ENCODE assay signal across 15 cellular contexts in genomic region chr13:108595416-108596257, GRCh38.
A peak's percentile ranks its signal among the peaks of the same experiment; 100 is the strongest.
DNase-seq lines count a peak whose midpoint lies in the region; ATAC-seq and TF ChIP-seq lines count a peak whose summit lies in the region.
"Had no signal": no experiment of that assay in that cellular context is flagged by ENCODE, and none has a peak within 500 bp of the region (broad histone marks: within the 10 kb centered on the region; RNA-seq: fewer than 3 reads in every experiment).

No MANE protein-coding gene starts in this region.

- no peak for TF ChIP-seq CTCF in choroid plexus epithelial cell (conservative IDR thresholded peaks at IDR 0.05; ENCODE audit: low read depth, low read length)

- no peak overlapping the region for H3K4me3 Mint-ChIP-seq in activated T-cell treated with anti-CD3 and anti-CD28 coated beads, Interleukin-2, amount 50 U/mL, for 24 hours
- no peak overlapping the region for H3K4me3 Mint-ChIP-seq in effector memory CD8-positive, alpha-beta T cell
- H3K4me3 Mint-ChIP-seq: dendritic cell treated with granulocyte-macrophage colony-stimulating factor and Interleukin-4, amounts not matched to agents 40 ng/mL and 50 ng/mL, for 4 days; naive B cell had no signal

- H3K4me1 Mint-ChIP-seq in activated T-cell treated with anti-CD3 and anti-CD28 coated beads, Interleukin-2, amount 50 U/mL, for 24 hours (ENCODE audit: low read depth), result no peaks in the 10 kb centered on the region
- H3K4me1 Mint-ChIP-seq in effector memory CD8-positive, alpha-beta T cell (ENCODE audit: low read depth in 2 of 2), result no peaks in the 10 kb centered on the region
- H3K4me1 Mint-ChIP-seq: naive B cell had no signal

- ATAC-seq in GM18520 (IDR thresholded peaks at IDR 0.05; ENCODE audit: unreplicated experiment) (no peak), GM21737 (IDR thresholded peaks at IDR 0.05; ENCODE audit: unreplicated experiment) (no peak)
- ATAC-seq in effector memory CD8-positive, alpha-beta T cell (replicated peaks), result no peak
- ATAC-seq: left ventricle myocardium superior had no signal

- no peaks in the 10 kb centered on the region for H3K36me3 Mint-ChIP-seq in activated T-cell treated with anti-CD3 and anti-CD28 coated beads, Interleukin-2, amount 50 U/mL, for 24 hours (ENCODE audit: low read depth)
- no peaks in the 10 kb centered on the region for H3K36me3 Mint-ChIP-seq in effector memory CD8-positive, alpha-beta T cell (ENCODE audit: insufficient read depth)
- H3K36me3 Mint-ChIP-seq: naive B cell had no signal

- H3K4me3 ChIP-seq in choroid plexus epithelial cell (ENCODE audit: low read depth, low read length), result no peak overlapping the region

- H3K9me3 Mint-ChIP-seq in activated T-cell treated with anti-CD3 and anti-CD28 coated beads, Interleukin-2, amount 50 U/mL, for 24 hours, result peaks cover 5% of the 10 kb centered on the region
- H3K9me3 Mint-ChIP-seq in effector memory CD8-positive, alpha-beta T cell, result peaks cover 0 to 6% of the 10 kb centered on the region in 2 donors
- H3K9me3 Mint-ChIP-seq: dendritic cell treated with granulocyte-macrophage colony-stimulating factor and Interleukin-4, amounts not matched to agents 40 ng/mL and 50 ng/mL, for 4 days had no signal

- DNase-seq in activated T-cell treated with anti-CD3 and anti-CD28 coated beads for 24 hours (ENCODE audit: low read depth) (peak; percentile 1), NCI-H524 (lab: John Stamatoyannopoulos, UW) (peak; percentile 94 to 95), choroid plexus epithelial cell (ENCODE audit: low read depth) (peak; percentile 12), retina (peak; percentile 63)
- no peak for DNase-seq in activated T-cell treated with anti-CD3 and anti-CD28 coated beads, Interleukin-2, amount 50 U/mL, for 24 hours
- no peak for DNase-seq in effector memory CD8-positive, alpha-beta T cell
- DNase-seq: ACHN; activated CD8-positive, alpha-beta memory T cell treated with anti-CD3 and anti-CD28 coated beads, Interleukin-2, amount 50 U/mL, for 4 hours; amniotic stem cell; left ventricle myocardium superior; MM.1S; naive B cell had no signal

- no peak overlapping the region for H3K27ac Mint-ChIP-seq in activated T-cell treated with anti-CD3 and anti-CD28 coated beads, Interleukin-2, amount 50 U/mL, for 24 hours
- H3K27ac Mint-ChIP-seq in effector memory CD8-positive, alpha-beta T cell, result no peak overlapping the region
- H3K27ac Mint-ChIP-seq: dendritic cell treated with granulocyte-macrophage colony-stimulating factor and Interleukin-4, amounts not matched to agents 40 ng/mL and 50 ng/mL, for 4 days; naive B cell had no signal

- peaks cover 15% of the 10 kb centered on the region for H3K27me3 Mint-ChIP-seq in activated T-cell treated with anti-CD3 and anti-CD28 coated beads, Interleukin-2, amount 50 U/mL, for 24 hours
- peaks cover 0 to 3% of the 10 kb centered on the region in 2 donors for H3K27me3 Mint-ChIP-seq in effector memory CD8-positive, alpha-beta T cell
- H3K27me3 Mint-ChIP-seq: dendritic cell treated with granulocyte-macrophage colony-stimulating factor and Interleukin-4, amounts not matched to agents 40 ng/mL and 50 ng/mL, for 4 days; naive B cell had no signal

Comparison
In these comparisons a context has a peak if more than half of its experiments do, and no peak if none do; other contexts are left out.
1. DNase-seq: peak in activated T-cell treated with anti-CD3 and anti-CD28 coated beads for 24 hours (single experiment), NCI-H524 (2 of 2), choroid plexus epithelial cell (single experiment) and retina (single experiment); none in activated T-cell treated with anti-CD3 and anti-CD28 coated beads, Interleukin-2, amount 50 U/mL, for 24 hours (single experiment) and effector memory CD8-positive, alpha-beta T cell (0 of 3).